16 cellular contexts compared by ENCODE assay signal in the genomic region with DNA sequence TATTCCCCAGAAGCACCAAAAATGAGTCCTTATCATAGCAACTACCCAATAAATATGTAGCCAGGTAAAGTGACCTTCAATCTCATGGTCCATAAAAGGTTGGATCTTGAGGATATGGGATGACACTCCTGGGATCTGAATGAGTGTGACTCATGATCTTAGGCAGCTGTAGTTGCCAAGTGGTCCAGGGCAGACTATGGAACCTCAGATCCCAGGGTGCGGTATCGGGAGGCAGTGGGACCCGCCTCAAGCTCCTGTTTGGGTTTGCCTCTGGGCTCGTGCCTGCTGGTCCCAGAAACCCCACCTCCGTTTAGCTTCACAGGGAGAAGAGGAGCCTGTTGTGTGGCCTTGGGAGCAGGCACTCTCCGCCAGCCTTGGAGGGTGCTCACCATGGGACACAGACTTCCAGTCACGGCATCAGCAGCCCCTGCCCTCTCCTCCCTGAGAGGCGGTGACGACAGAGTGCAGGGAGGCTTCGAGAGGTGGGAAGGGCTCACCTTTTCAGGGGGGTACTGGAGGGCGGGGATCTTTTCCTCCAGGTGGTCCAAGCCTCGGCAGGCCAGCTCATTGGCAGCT. TPM values are rescaled to one million over a fixed set of nuclear protein-coding genes. Genes with fewer than 3 reads are reported as not detected.
A peak's percentile ranks its signal among the peaks of the same experiment; 100 is the strongest.
DNase-seq lines count a peak whose midpoint lies in the region; ATAC-seq and TF ChIP-seq lines count a peak whose summit lies in the region.
"Had no signal": no experiment of that assay in that cellular context is flagged by ENCODE, and none has a peak within 500 bp of the region (broad histone marks: within the 10 kb centered on the region; RNA-seq: fewer than 3 reads in every experiment).

No MANE protein-coding gene starts in this region.

- H3K27me3 ChIP-seq in ascending aorta (no peaks in the 10 kb centered on the region), tibial artery (no peaks in the 10 kb centered on the region)
- H3K27me3 ChIP-seq: BE2C had no signal

- intact Hi-C loops in ascending aorta (cut with DNase I) = loop anchor here (10.0 kb wide), 1 partner anchor 224 kb away; a partner anchor contains a TSS
- intact Hi-C loops in mucosa of descending colon (cut with DNase I, micrococcal nuclease) = no loop called here
- intact Hi-C loops in tibial artery (cut with DNase I; ENCODE audit: low total_unique reads) = no loop called here

- DNase-seq in LoVo (ENCODE audit: low spot score) (peak; percentile 24), ascending aorta (ENCODE audit: low spot score in 2 of 2) (no peak), mucosa of descending colon (no peak), tibial artery (no peak), NCI-H2196 treated with DMSO at 0.1 percent for 48 hours (lab: John Stamatoyannopoulos, UW; ENCODE audit: unreplicated experiment) (no peak), cerebellum (ENCODE audit: low spot score) (no peak)
- DNase-seq in stimulated activated naive CD8-positive, alpha-beta T cell treated with anti-CD3 and anti-CD28 coated beads, Interleukin-15, Interleukin-2, amounts not matched to agents 100 U/mL and 50 U/mL, for 24 hours = no peak
- DNase-seq: BE2C; CD8-positive, alpha-beta T cell; COR-L47; DMS153; DMS79 treated with DMSO at 0.1 percent for 48 hours; GDM1 had no signal

- ATAC-seq in mucosa of descending colon = peak; percentile 83
- ATAC-seq in stimulated activated naive CD8-positive, alpha-beta T cell treated with anti-CD3 and anti-CD28 coated beads, Interleukin-15, Interleukin-2, amounts not matched to agents 100 U/mL and 50 U/mL, for 24 hours = no peak
- ATAC-seq: A549; CD8-positive, alpha-beta T cell had no signal

- peaks cover 19 to 28% of the 10 kb centered on the region in 2 donors for H3K4me1 ChIP-seq in ascending aorta
- no peaks in the 10 kb centered on the region for H3K4me1 ChIP-seq in mucosa of descending colon (ENCODE audit: low read depth)
- H3K4me1 ChIP-seq in tibial artery = peaks cover 0 to 29% (median 25%) of the 10 kb centered on the region in 4 donors
- H3K4me1 ChIP-seq: A549 had no signal

- no peak for TF ChIP-seq CTCF in ascending aorta (IDR thresholded peaks at IDR 0.05)
- TF ChIP-seq CTCF in mucosa of descending colon (IDR thresholded peaks at IDR 0.05) = no peak
- TF ChIP-seq CTCF in tibial artery (IDR thresholded peaks at IDR 0.05) = no peak

- H3K9me3 ChIP-seq in ascending aorta = no peaks in the 10 kb centered on the region
- no peaks in the 10 kb centered on the region for H3K9me3 ChIP-seq in mucosa of descending colon
- no peaks in the 10 kb centered on the region for H3K9me3 ChIP-seq in tibial artery
- H3K9me3 ChIP-seq: A549, BE2C had no signal

- H3K4me3 ChIP-seq in ascending aorta (no peak overlapping the region), mucosa of descending colon (no peak overlapping the region), tibial artery (no peak overlapping the region)
- H3K4me3 ChIP-seq: A549 had no signal

- H3K27ac ChIP-seq in ascending aorta = peak overlapping the region; percentile 89 to 92
- peak overlapping the region; percentile 78 to 81 for H3K27ac ChIP-seq in tibial artery
- H3K27ac ChIP-seq: A549, C4-2B, HL-60 had no signal

- no peaks in the 10 kb centered on the region for H3K36me3 ChIP-seq in ascending aorta
- no peaks in the 10 kb centered on the region for H3K36me3 ChIP-seq in mucosa of descending colon (ENCODE audit: low read depth)
- no peaks in the 10 kb centered on the region for H3K36me3 ChIP-seq in tibial artery
- H3K36me3 ChIP-seq: BE2C had no signal

RNA-seq across cellular contexts. Expression of a gene that starts 8.1 kb away (rescaled TPM):
- total RNA-seq in ascending aorta (39.3 TPM), mucosa of descending colon (1 to 10 TPM in 2 of 3 donors, under 1 TPM in 1; 0.77 to 8.1 (median 5.2) TPM), cerebellum (0.45 TPM)
- total RNA-seq: CD8-positive, alpha-beta T cell had no signal

RNA-seq across cellular contexts. Expression of a gene that starts 15.8 kb away (rescaled TPM):
- total RNA-seq in ascending aorta (39.1 TPM), mucosa of descending colon (1 to 10 TPM; 1.6 to 9.4 (median 3.1) TPM), cerebellum (7.3 TPM)

RNA-seq across cellular contexts. Expression of a gene that starts 19.5 kb away (rescaled TPM):
- total RNA-seq in ascending aorta = 34.2 TPM
- 10 to 100 TPM; 15.5 to 38.5 (median 16.7) TPM for total RNA-seq in mucosa of descending colon
- 7.8 TPM for total RNA-seq in cerebellum
- total RNA-seq: CD8-positive, alpha-beta T cell had no signal

RNA-seq across cellular contexts. Expression of a gene that starts 19.5 kb away (rescaled TPM):
- total RNA-seq in ascending aorta (not detected), mucosa of descending colon (under 1 TPM in 1 of 3 donors, not detected in 2; 0.14 TPM), cerebellum (0.91 TPM)
- total RNA-seq: CD8-positive, alpha-beta T cell had no signal
